8 cellular contexts compared by ENCODE assay signal in the genomic region with DNA sequence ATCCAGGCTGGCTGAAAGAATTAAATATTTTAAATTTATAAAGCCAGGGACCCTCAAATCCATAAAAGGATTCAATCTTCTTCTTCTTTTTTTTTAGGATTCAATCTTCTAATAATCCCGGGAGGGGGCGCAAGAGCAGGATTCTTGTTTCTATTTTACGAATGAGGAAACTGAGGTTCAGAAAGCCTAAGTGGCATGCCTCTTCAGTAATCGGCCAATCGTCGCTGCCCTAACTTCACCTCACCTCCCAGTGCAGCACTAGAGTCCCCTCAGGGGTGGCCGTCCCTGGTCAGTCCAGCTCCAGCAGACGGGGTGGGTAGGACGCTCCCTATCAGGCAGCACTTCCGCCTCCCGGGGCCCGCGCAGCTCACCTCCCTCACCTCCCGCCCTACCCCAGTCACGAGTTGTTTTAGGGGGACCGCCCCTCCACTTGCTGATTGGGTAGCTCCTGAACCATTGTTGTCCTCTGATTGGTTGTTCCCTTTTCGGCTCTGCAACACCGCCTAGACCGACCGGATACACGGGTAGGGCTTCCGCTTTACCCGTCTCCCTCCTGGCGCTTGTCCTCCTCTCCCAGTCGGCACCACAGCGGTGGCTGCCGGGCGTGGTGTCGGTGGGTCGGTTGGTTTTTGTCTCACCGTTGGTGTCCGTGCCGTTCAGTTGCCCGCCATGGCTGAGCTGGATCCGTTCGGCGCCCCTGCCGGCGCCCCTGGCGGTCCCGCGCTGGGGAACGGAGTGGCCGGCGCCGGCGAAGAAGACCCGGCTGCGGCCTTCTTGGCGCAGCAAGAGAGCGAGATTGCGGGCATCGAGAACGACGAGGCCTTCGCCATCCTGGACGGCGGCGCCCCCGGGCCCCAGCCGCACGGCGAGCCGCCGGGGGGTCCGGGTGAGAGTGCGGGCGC. TPM values are rescaled to one million over a fixed set of nuclear protein-coding genes. Genes with fewer than 3 reads are reported as not detected.
DNase-seq lines count a peak whose midpoint lies in the region; ATAC-seq, FAIRE-seq and TF ChIP-seq lines count a peak whose summit lies in the region.

A gene with protein sequence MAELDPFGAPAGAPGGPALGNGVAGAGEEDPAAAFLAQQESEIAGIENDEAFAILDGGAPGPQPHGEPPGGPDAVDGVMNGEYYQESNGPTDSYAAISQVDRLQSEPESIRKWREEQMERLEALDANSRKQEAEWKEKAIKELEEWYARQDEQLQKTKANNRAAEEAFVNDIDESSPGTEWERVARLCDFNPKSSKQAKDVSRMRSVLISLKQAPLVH (plus strand): TSS at position 534 of the 902 bp plus-strand sequence. CDS start 136 bp downstream, at position 670.

- peak within 1 kb of the TSS; percentile 7 for H3K56ac ChIP-seq in H1 (replicated peaks; ENCODE audit: insufficient read length, low read depth, low read length)

- H3K36me3 ChIP-seq in H1 (ENCODE audit: control insufficient read depth in 2 of 4, insufficient read depth in 4 of 4, low read length in 3 of 4) = peaks cover 0 to 5% (median 2%) of the 10 kb centered on the region in 4 experiments; a peak in 1 of 8 replicates

- DNase-seq in Calu3 (peak; percentile 85), HUDEP-2 (lab: John Stamatoyannopoulos, UW; ENCODE audit: unreplicated experiment in 76 of 76) (peak; percentile 69 to 98 (median 94)), NOMO-1 treated with dmso at 0.1 percent for 144 hours (lab: John Stamatoyannopoulos, UW; ENCODE audit: unreplicated experiment) (peak; percentile 100), H1 (ENCODE audit: low read depth in 1 of 2, low spot score in 2 of 2) (peak; percentile 92 to 93), memory B cell (ENCODE audit: low spot score in 2 of 2) (peak; percentile 85 to 89)
- DNase-seq in activated CD8-positive, alpha-beta memory T cell treated with anti-CD3 and anti-CD28 coated beads for 48 hours (ENCODE audit: low read depth in 2 of 3, low spot score in 2 of 3) = peak; percentile 73 to 86 (median 81)
- peak; percentile 90 for DNase-seq in stimulated activated CD8-positive, alpha-beta memory T cell treated with anti-CD3 and anti-CD28 coated beads, Interleukin-12 subunit alpha, Interleukin-12 subunit beta, amount 100 ng/mL, for 24 hours (ENCODE audit: extremely low read depth)

- H3K79me2 ChIP-seq in H1 (ENCODE audit: control insufficient read depth in 1 of 2, insufficient read depth in 2 of 2, low read length in 2 of 2) = peaks cover 36 to 48% of the 10 kb centered on the region in 2 experiments

- H3K4me1 ChIP-seq in H1 (replicated peaks in 1 of 4; ENCODE audit: control insufficient read depth in 3 of 4, insufficient read depth in 4 of 4, low read length in 3 of 4) = peaks cover 6 to 12% (median 10%) of the 10 kb centered on the region in 4 experiments; a peak in 6 of 7 replicates

- BruUV-seq in Calu3 (replicated peaks; lab: Mats Ljungman, UMichigan) = no TSS peak

- peak within 1 kb of the TSS; percentile 83 to 94 (median 88) for H3K9ac ChIP-seq in H1 (replicated peaks in 1 of 4; ENCODE audit: extremely low read depth in 1 of 4, low read depth in 3 of 4, low read length in 3 of 4)

- no peak within 1 kb of the TSS for H2BK12ac ChIP-seq in H1 (ENCODE audit: low read depth, low read length)

- no peak within 1 kb of the TSS for H2AK5ac ChIP-seq in H1 (ENCODE audit: low read depth, low read length)

- 2% methylated on average over 46 of the region's 68 CpGs; no CpG with 5 or more reads in 1 of the 2 experiments for WGBS in H1 (ENCODE audit: extremely low coverage in 1 of 2, insufficient coverage in 1 of 2, insufficient read length in 1 of 2, insufficient replicate concordance in 2 of 2, low coverage in 1 of 2, low lambda C conversion rate in 2 of 2, missing lambda C conversion rate in 1 of 2), 2 experiments

- H4K20me1 ChIP-seq in H1 (replicated peaks in 1 of 2; ENCODE audit: control insufficient read depth in 1 of 2, insufficient read depth in 2 of 2, low read length in 2 of 2) = peaks cover 17 to 19% of the 10 kb centered on the region in 2 experiments

- no peak within 1 kb of the TSS for H3K14ac ChIP-seq in H1 (ENCODE audit: insufficient read length)

- no peaks in the 10 kb centered on the region for H3K9me3 Mint-ChIP-seq in Calu3 (ENCODE audit: low read depth, unreplicated experiment)
- H3K9me3 Mint-ChIP-seq in memory B cell = no peaks in the 10 kb centered on the region

- H3K36me3 Mint-ChIP-seq in Calu3 (ENCODE audit: insufficient read depth, unreplicated experiment) = peaks cover 30% of the 10 kb centered on the region
- H3K36me3 Mint-ChIP-seq in memory B cell = peaks cover 11% of the 10 kb centered on the region

- no peak within 1 kb of the TSS for H2BK120ac ChIP-seq in H1 (replicated peaks; ENCODE audit: low read depth, low read length)

- H3K4me3 ChIP-seq in H1 (ENCODE audit: extremely low read depth in 1 of 4, insufficient read depth in 2 of 4, low read depth in 3 of 4, low read length in 4 of 4) = peak within 1 kb of the TSS; percentile 86 to 98 (median 97)

- H3K79me1 ChIP-seq in H1 (ENCODE audit: low read depth, low read length) = peaks cover 9% of the 10 kb centered on the region

- H4K5ac ChIP-seq in H1 (ENCODE audit: insufficient read length, low read depth, low read length) = peak within 1 kb of the TSS; percentile 78

- CTCF ChIA-PET in Calu3 (lab: Charles Lee) (interaction anchor here (0.6 to 1.7 kb wide), 2 partner anchors 24 to 1418 kb away, joined by 3 read pairs; no protein-coding TSS in a partner anchor), H1 (lab: Charles Lee; ENCODE audit: partially characterized antibody) (interaction anchor here (0.5 to 5.5 kb wide), 15 partner anchors 13 to 437 kb away, joined by 3 to 38 read pairs (median 4); a partner anchor contains a TSS)

- H4K91ac ChIP-seq in H1 (replicated peaks; ENCODE audit: insufficient read length, low read length) = peak within 1 kb of the TSS; percentile 47

- no peak within 1 kb of the TSS for H3K4ac ChIP-seq in H1 (replicated peaks; ENCODE audit: insufficient read length, low read depth, low read length)

- H3K9me3 ChIP-seq in H1 (ENCODE audit: insufficient read depth in 2 of 2, low read depth in 1 of 2, low read length in 1 of 2) = no peaks in the 10 kb centered on the region

- POLR2A ChIA-PET in H1 (lab: Charles Lee; ENCODE audit: partially characterized antibody) = interaction anchor here (0.7 to 3.4 kb wide), 27 partner anchors 8 to 232 kb away, joined by 3 to 25 read pairs (median 5); a partner anchor contains a TSS

- H3K27ac ChIP-seq in H1 (ENCODE audit: low read depth, low read length) = peak within 1 kb of the TSS; percentile 89

- TF ChIP-seq EP300 in H1 (IDR thresholded peaks at IDR 0.05; ENCODE audit: borderline replicate concordance in 1 of 2, low read depth in 2 of 2, low read length in 2 of 2) = no peak

- H4K8ac ChIP-seq in H1 (ENCODE audit: extremely low read depth, insufficient read depth, low read length) = peak within 1 kb of the TSS; percentile 86

- no peaks in the 10 kb centered on the region for H3K27me3 ChIP-seq in H1 (replicated peaks in 1 of 4; ENCODE audit: control insufficient read depth in 3 of 4, extremely low read depth in 1 of 4, insufficient read depth in 3 of 4, low read length in 3 of 4)

- TF ChIP-seq POLR2A in H1 (IDR thresholded peaks at IDR 0.05; ENCODE audit: control extremely low read depth in 1 of 2, low read depth in 2 of 2, low read length in 2 of 2) = peak; percentile 92 to 97

- peak; percentile 93 for ATAC-seq in GM21381 (IDR thresholded peaks at IDR 0.05; ENCODE audit: unreplicated experiment)
- ATAC-seq in memory B cell (ENCODE audit: low read depth) = peak; percentile 97

- peak; percentile 76 for FAIRE-seq in H1 (lab: Jason Lieb, UNC)

- H3K27ac Mint-ChIP-seq in Calu3 (ENCODE audit: unreplicated experiment) (peak within 1 kb of the TSS; percentile 92), memory B cell (peak within 1 kb of the TSS; percentile 93)

- H3K27me3 Mint-ChIP-seq in Calu3 (ENCODE audit: unreplicated experiment) (no peaks in the 10 kb centered on the region), memory B cell (no peaks in the 10 kb centered on the region)

- no peak within 1 kb of the TSS for H2BK20ac ChIP-seq in H1 (ENCODE audit: low read length)

- H3K23me2 ChIP-seq in H1 (ENCODE audit: low read depth, low read length) = peaks cover 8% of the 10 kb centered on the region

- peak; percentile 7 for TF ChIP-seq CTCF in Calu3 (IDR thresholded peaks at IDR 0.05; ENCODE audit: unreplicated experiment)
- TF ChIP-seq CTCF in H1 (IDR thresholded peaks at IDR 0.05; ENCODE audit: control extremely low read depth in 1 of 3, insufficient read depth in 1 of 3, low read depth in 1 of 3, low read length in 3 of 3) = peak in 1 of 3 experiments; percentile 35; a peak in 1 of 4 replicates

- intact Hi-C loops in Calu3 (cut with micrococcal nuclease; ENCODE audit: unreplicated experiment) = no loop called here

- H2BK15ac ChIP-seq in H1 (ENCODE audit: low read length) = no peak within 1 kb of the TSS

- no peak for TF ChIP-seq RAD21 in H1 (IDR thresholded peaks at IDR 0.05 in 1 of 2, conservative IDR thresholded peaks at IDR 0.05 in 1 of 2; ENCODE audit: low read depth in 2 of 2, low read length in 2 of 2)

- H3K4me3 Mint-ChIP-seq in Calu3 (ENCODE audit: low read depth, unreplicated experiment) (peak within 1 kb of the TSS; percentile 83), memory B cell (peak within 1 kb of the TSS; percentile 90)

- H2AFZ ChIP-seq in H1 (ENCODE audit: low read length) = peak within 1 kb of the TSS; percentile 78

- H2BK5ac ChIP-seq in H1 (ENCODE audit: low read depth, low read length) = peak within 1 kb of the TSS; percentile 66

- H3K4me2 ChIP-seq in H1 (ENCODE audit: insufficient read depth in 1 of 2, low read depth in 2 of 2, low read length in 2 of 2) = peak within 1 kb of the TSS; percentile 95 to 99

- H3K4me1 Mint-ChIP-seq in Calu3 (ENCODE audit: low read depth, unreplicated experiment) (peaks cover 20% of the 10 kb centered on the region), memory B cell (peaks cover 42% of the 10 kb centered on the region)

- peak within 1 kb of the TSS; percentile 92 for H3K18ac ChIP-seq in H1 (ENCODE audit: extremely low read depth, low read length)

- H3K23ac ChIP-seq in H1 (ENCODE audit: insufficient read length) = no peak within 1 kb of the TSS

TF ChIP-seq in H1, 55 proteins besides CTCF, POLR2A, EP300 and RAD21 (continues in another document):
- TF ChIP-seq TAF7 (optimal IDR thresholded peaks at IDR 0.05; ENCODE audit: borderline replicate concordance, low read depth, low read length) = peak; percentile 80
- peak in 1 of 2 experiments; percentile 75; a peak in 2 of 4 replicates for TF ChIP-seq SIN3A (conservative IDR thresholded peaks at IDR 0.05 in 1 of 2, IDR thresholded peaks at IDR 0.05 in 1 of 2; ENCODE audit: low read depth in 1 of 2, low read length in 2 of 2)

RNA-seq across cellular contexts. Expression of the gene that starts here (rescaled TPM):
- 85.5 and 87.3 TPM in 2 replicates for total RNA-seq in Calu3 (2022)
- 236 and 239 TPM in 2 replicates for total RNA-seq in H1 (2021; fragmentation: NEBNext Ultra II Directional; extraction: Animal tissue kit (Norgen Biotek cat#: 25700))
- polyA plus RNA-seq in H1 (2011; rRNA removed) = 137 and 146 TPM in 2 replicates
- polyA plus RNA-seq in H1 (2011; cell fraction: cytosol; rRNA removed) = 239 TPM
- 104 TPM for polyA plus RNA-seq in H1 (2011; cell fraction: nucleus; rRNA removed)
- polyA plus RNA-seq in H1 (2012, experiment 1 of 2) = 235 to 274 TPM (median 252 TPM) in 4 replicates
- 360 TPM for polyA plus RNA-seq in H1 (2012, experiment 2 of 2)
- 195 TPM for polyA plus RNA-seq in H1 (2013, experiment 1 of 2)
- polyA plus RNA-seq in H1 (2013, experiment 2 of 2) = 200 TPM
- polyA minus RNA-seq in H1 (2011; rRNA and poly(A)+ RNA removed) = 58.9 and 75.6 TPM in 2 replicates
- polyA minus RNA-seq in H1 (2011; cell fraction: cytosol; rRNA and poly(A)+ RNA removed) = 112 TPM
- polyA minus RNA-seq in H1 (2011; cell fraction: nucleus; rRNA and poly(A)+ RNA removed) = 56.0 TPM

Comparison
In these comparisons a context has a peak if more than half of its experiments do, and no peak if none do; other contexts are left out.
1. Peak in every context shown above with its lines: DNase-seq, ATAC-seq, H3K4me3 ChIP-seq and H3K27ac ChIP-seq.